ENCODE assay signal across 15 cellular contexts in the genomic region with DNA sequence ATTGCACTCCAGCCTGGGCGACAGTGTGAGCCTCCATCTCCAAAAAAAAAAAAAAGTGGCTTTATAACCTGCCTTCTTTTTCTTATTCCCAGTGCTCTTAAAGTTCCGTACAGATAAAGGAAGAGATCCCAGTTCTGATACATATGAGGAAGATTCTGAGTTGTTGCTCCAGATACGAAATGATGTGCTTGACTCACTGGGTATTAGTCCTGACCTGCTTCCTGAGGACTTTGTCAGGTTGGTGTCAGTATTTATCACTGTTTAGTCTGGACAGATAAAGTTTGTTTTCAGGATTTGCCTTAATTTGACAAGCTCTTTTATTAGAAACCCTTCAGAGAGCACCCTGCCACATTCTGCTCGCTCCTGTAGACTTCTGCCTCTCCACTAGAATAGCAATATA. TPM values are rescaled to one million over a fixed set of nuclear protein-coding genes. Genes with fewer than 3 reads are reported as not detected.
DNase-seq lines count a peak whose midpoint lies in the region; ATAC-seq and TF ChIP-seq lines count a peak whose summit lies in the region.
"Had no signal": no experiment of that assay in that cellular context is flagged by ENCODE, and none has a peak within 500 bp of the region (broad histone marks: within the 10 kb centered on the region; RNA-seq: fewer than 3 reads in every experiment).

No MANE protein-coding gene starts in this region.

- no peak overlapping the region for H3K4me3 ChIP-seq in epithelial cell of esophagus (ENCODE audit: low read length)
- no peak overlapping the region for H3K4me3 ChIP-seq in osteoblast (ENCODE audit: insufficient read depth, low read length)
- H3K4me3 ChIP-seq: BLaER1 treated with 17β-estradiol and CSF1 and Interleukin-3, amounts not matched to agents 10 nM and 100 nM; GM23248; HAP-1 had no signal

- H3K4me2 ChIP-seq in osteoblast (ENCODE audit: insufficient read depth, low read length), result no peak overlapping the region
- H3K4me2 ChIP-seq: BLaER1 treated with 17β-estradiol and CSF1 and Interleukin-3, amounts not matched to agents 10 nM and 100 nM had no signal

- ATAC-seq in activated naive CD8-positive, alpha-beta T cell treated with anti-CD3 and anti-CD28 coated beads, Interleukin-2, amount 50 U/mL, for 24 hours, result no peak
- ATAC-seq in HG03520 (IDR thresholded peaks at IDR 0.05; ENCODE audit: unreplicated experiment) (no peak), GM18868 (IDR thresholded peaks at IDR 0.05; ENCODE audit: unreplicated experiment) (no peak)
- ATAC-seq: CD8-positive, alpha-beta T cell had no signal

- no peaks in the 10 kb centered on the region for H3K4me1 ChIP-seq in osteoblast (ENCODE audit: insufficient read depth, low read length)
- H3K4me1 ChIP-seq: HAP-1 had no signal

- no peak overlapping the region for H3K27ac ChIP-seq in osteoblast (ENCODE audit: low read depth, low read length)
- H3K27ac ChIP-seq: BLaER1 treated with 17β-estradiol and CSF1 and Interleukin-3, amounts not matched to agents 10 nM and 100 nM; GM23248 had no signal

- no peaks in the 10 kb centered on the region for H3K27me3 Mint-ChIP-seq in activated naive CD8-positive, alpha-beta T cell
- H3K27me3 Mint-ChIP-seq in activated naive CD8-positive, alpha-beta T cell treated with anti-CD3 and anti-CD28 coated beads, Interleukin-2, amount 50 U/mL, for 24 hours, result no peaks in the 10 kb centered on the region
- H3K27me3 Mint-ChIP-seq: B cell had no signal

- H3K4me1 Mint-ChIP-seq in activated naive CD8-positive, alpha-beta T cell (ENCODE audit: low read depth), result peaks cover 21% of the 10 kb centered on the region
- H3K4me1 Mint-ChIP-seq in activated naive CD8-positive, alpha-beta T cell treated with anti-CD3 and anti-CD28 coated beads, Interleukin-2, amount 50 U/mL, for 24 hours, result peaks cover 6% of the 10 kb centered on the region
- H3K4me1 Mint-ChIP-seq: B cell had no signal

- H3K79me2 ChIP-seq in osteoblast (ENCODE audit: insufficient read depth, low read length), result peaks cover 13% of the 10 kb centered on the region

- H3K27ac Mint-ChIP-seq in activated naive CD8-positive, alpha-beta T cell, result peak overlapping the region; percentile 19
- H3K27ac Mint-ChIP-seq in activated naive CD8-positive, alpha-beta T cell treated with anti-CD3 and anti-CD28 coated beads, Interleukin-2, amount 50 U/mL, for 24 hours, result no peak overlapping the region
- H3K27ac Mint-ChIP-seq: B cell; CD8-positive, alpha-beta T cell had no signal

- H3K36me3 Mint-ChIP-seq in activated naive CD8-positive, alpha-beta T cell, result peaks cover 4% of the 10 kb centered on the region
- H3K36me3 Mint-ChIP-seq in activated naive CD8-positive, alpha-beta T cell treated with anti-CD3 and anti-CD28 coated beads, Interleukin-2, amount 50 U/mL, for 24 hours (ENCODE audit: low read depth), result peaks cover 37% of the 10 kb centered on the region

- no peaks in the 10 kb centered on the region for H3K27me3 ChIP-seq in osteoblast (ENCODE audit: insufficient read depth, low read length)
- H3K27me3 ChIP-seq: BLaER1 treated with 17β-estradiol and CSF1 and Interleukin-3, amounts not matched to agents 10 nM and 100 nM had no signal

- no peaks in the 10 kb centered on the region for H3K9me3 ChIP-seq in osteoblast (ENCODE audit: low read depth, low read length)
- H3K9me3 ChIP-seq: BLaER1 treated with 17β-estradiol and CSF1 and Interleukin-3, amounts not matched to agents 10 nM and 100 nM; HAP-1 had no signal

- H3K9me3 Mint-ChIP-seq in activated naive CD8-positive, alpha-beta T cell (ENCODE audit: low read depth), result no peaks in the 10 kb centered on the region
- H3K9me3 Mint-ChIP-seq in activated naive CD8-positive, alpha-beta T cell treated with anti-CD3 and anti-CD28 coated beads, Interleukin-2, amount 50 U/mL, for 24 hours, result no peaks in the 10 kb centered on the region
- H3K9me3 Mint-ChIP-seq: CD8-positive, alpha-beta T cell had no signal

- no peak for DNase-seq in activated naive CD8-positive, alpha-beta T cell treated with anti-CD3 and anti-CD28 coated beads, Interleukin-2, amount 50 U/mL, for 24 hours
- DNase-seq in epithelial cell of esophagus (ENCODE audit: low read depth), result peak; percentile 68
- DNase-seq in osteoblast (ENCODE audit: insufficient read length, low spot score, missing footprints), result peak; percentile 32
- DNase-seq: Calu3; CD8-positive, alpha-beta T cell; DMS79 treated with DMSO at 0.1 percent for 48 hours; GF-D8; GM23248; IMR-90 had no signal

- H3K36me3 ChIP-seq in osteoblast (ENCODE audit: insufficient read depth, low read length), result peaks cover 20% of the 10 kb centered on the region

- peaks cover 2% of the 10 kb centered on the region for H4K20me1 ChIP-seq in osteoblast (ENCODE audit: insufficient read depth, low read length)

- no peak overlapping the region for H3K4me3 Mint-ChIP-seq in activated naive CD8-positive, alpha-beta T cell
- no peak overlapping the region for H3K4me3 Mint-ChIP-seq in activated naive CD8-positive, alpha-beta T cell treated with anti-CD3 and anti-CD28 coated beads, Interleukin-2, amount 50 U/mL, for 24 hours
- H3K4me3 Mint-ChIP-seq: B cell; CD8-positive, alpha-beta T cell had no signal

- no peak overlapping the region for H2AFZ ChIP-seq in osteoblast (ENCODE audit: low read length)
- H2AFZ ChIP-seq: GM23248 had no signal

- TF ChIP-seq CTCF in epithelial cell of esophagus (IDR thresholded peaks at IDR 0.05; ENCODE audit: insufficient read depth, low read depth, low read length, missing control alignments), result no peak
- TF ChIP-seq CTCF in osteoblast (IDR thresholded peaks at IDR 0.05; ENCODE audit: extremely low read depth, low read depth, low read length), result no peak

RNA-seq across cellular contexts. Expression of gene BBC3, which starts 33.9 kb away (rescaled TPM):
- 26.8 and 28.2 TPM in 2 replicates for total RNA-seq in osteoblast

RNA-seq across cellular contexts. Expression of gene CCDC9, which starts 59.2 kb away (rescaled TPM):
- 7.6 and 8.0 TPM in 2 replicates for total RNA-seq in osteoblast
